20 cellular contexts compared by ENCODE assay signal in genomic region chr3:127182848-127183714, GRCh38. TPM values are rescaled to one million over a fixed set of nuclear protein-coding genes. Genes with fewer than 3 reads are reported as not detected.
DNase-seq lines count a peak whose midpoint lies in the region; ATAC-seq, FAIRE-seq and TF ChIP-seq lines count a peak whose summit lies in the region.
"Had no signal": no experiment of that assay in that cellular context is flagged by ENCODE, and none has a peak within 500 bp of the region (broad histone marks: within the 10 kb centered on the region; RNA-seq: fewer than 3 reads in every experiment).

No MANE protein-coding gene starts in this region.

- H3K36me3 ChIP-seq in NT2/D1 (ENCODE audit: insufficient read depth, insufficient read length, low read length) = no peaks in the 10 kb centered on the region
- H3K36me3 ChIP-seq in HepG2 (replicated peaks in 1 of 2; ENCODE audit: control insufficient read depth in 1 of 2, insufficient read depth in 2 of 2, low read length in 2 of 2) = no peaks in the 10 kb centered on the region
- no peaks in the 10 kb centered on the region for H3K36me3 ChIP-seq in upper lobe of right lung
- H3K36me3 ChIP-seq: heart left ventricle, Peyer's patch, uterus had no signal

- no TSS peak for BruUV-seq in HepG2 (replicated peaks; lab: Mats Ljungman, UMichigan)

- H3K9ac ChIP-seq in NT2/D1 (ENCODE audit: insufficient read length, low read depth) (peak overlapping the region; percentile 68), HepG2 (ENCODE audit: insufficient read depth, low read depth, low read length) (no peak overlapping the region)

- H4K20me1 ChIP-seq in HepG2 (ENCODE audit: insufficient read depth, low read length) = no peaks in the 10 kb centered on the region

- no peak overlapping the region for H3K27ac Mint-ChIP-seq in activated naive CD8-positive, alpha-beta T cell treated with anti-CD3 and anti-CD28 coated beads, Interleukin-2, amount 50 U/mL, for 24 hours
- no peak overlapping the region for H3K27ac Mint-ChIP-seq in activated naive CD8-positive, alpha-beta T cell treated with anti-CD3 and anti-CD28 coated beads for 36 hours
- no peak overlapping the region for H3K27ac Mint-ChIP-seq in nephron progenitor cell
- H3K27ac Mint-ChIP-seq: stimulated activated naive CD8-positive, alpha-beta T cell treated with anti-CD3 and anti-CD28 coated beads, Interleukin-15, Interleukin-2, amounts not matched to agents 100 ng/mL and 50 ng/mL, for 24 hours had no signal

- DNase-seq in activated naive CD8-positive, alpha-beta T cell treated with anti-CD3 and anti-CD28 coated beads, Interleukin-2, amount 50 U/mL, for 24 hours = no peak
- DNase-seq in activated naive CD8-positive, alpha-beta T cell treated with anti-CD3 and anti-CD28 coated beads for 36 hours = no peak
- DNase-seq in NT2/D1 (ENCODE audit: low read depth, low spot score) = no peak
- no peak for DNase-seq in HepG2 (ENCODE audit: low spot score)
- peak; percentile 52 for DNase-seq in upper lobe of right lung
- DNase-seq in nephron progenitor cell = no peak
- DNase-seq in activated CD4-positive, alpha-beta T cell treated with anti-CD3 and anti-CD28 coated beads, Interleukin-2, amount 50 U/mL, for 4 hours = no peak
- no peak for DNase-seq in frontal cortex (ENCODE audit: low spot score in 2 of 2)
- DNase-seq: kidney glomerular epithelial cell; MV-4-11; posterior cingulate gyrus; stimulated activated CD4-positive, alpha-beta T cell treated with anti-CD3 and anti-CD28 coated beads, Interleukin-12 subunit alpha, Interleukin-12 subunit beta, amount 100 ng/mL, for 4 hours; uterus had no signal

- CTCF ChIA-PET in HepG2 (lab: Yijun Ruan, JAX; ENCODE audit: low intra/inter-chr PET ratio, low total read pairs) = no interaction called here

- TF ChIP-seq RAD21 in HepG2 (CRISPR knock-in tag; IDR thresholded peaks at IDR 0.05) = no peak

- no peak overlapping the region for H3K4me2 ChIP-seq in HepG2 (ENCODE audit: low read depth, low read length)

- peaks cover 22% of the 10 kb centered on the region for H3K4me1 ChIP-seq in NT2/D1 (ENCODE audit: insufficient read depth, insufficient read length)
- no peaks in the 10 kb centered on the region for H3K4me1 ChIP-seq in HepG2 (ENCODE audit: insufficient read depth, low read length)
- H3K4me1 ChIP-seq in upper lobe of right lung = no peaks in the 10 kb centered on the region
- H3K4me1 ChIP-seq: heart left ventricle, Peyer's patch, uterus had no signal

- no peaks in the 10 kb centered on the region for H3K36me3 Mint-ChIP-seq in activated naive CD8-positive, alpha-beta T cell treated with anti-CD3 and anti-CD28 coated beads, Interleukin-2, amount 50 U/mL, for 24 hours (ENCODE audit: low read depth)
- no peaks in the 10 kb centered on the region for H3K36me3 Mint-ChIP-seq in activated naive CD8-positive, alpha-beta T cell treated with anti-CD3 and anti-CD28 coated beads for 36 hours
- no peaks in the 10 kb centered on the region for H3K36me3 Mint-ChIP-seq in nephron progenitor cell (ENCODE audit: low read depth)

- TF ChIP-seq POLR2A in HepG2 (IDR thresholded peaks at IDR 0.05; ENCODE audit: insufficient read depth in 1 of 2, low read depth in 2 of 2, low read length in 2 of 2) = no peak

- H3K79me2 ChIP-seq in HepG2 (ENCODE audit: insufficient read depth, low read length) = no peaks in the 10 kb centered on the region

- no peak for TF ChIP-seq CTCF in HepG2 (CRISPR knock-in tag; IDR thresholded peaks at IDR 0.05)
- TF ChIP-seq CTCF in upper lobe of right lung (IDR thresholded peaks at IDR 0.05) = no peak
- no peak for TF ChIP-seq CTCF in nephron progenitor cell (IDR thresholded peaks at IDR 0.05)

- WGBS in HepG2 (ENCODE audit: low lambda C conversion rate) = 5% methylated on average over 2 of the region's 8 CpGs

- H3K27me3 Mint-ChIP-seq in activated naive CD8-positive, alpha-beta T cell treated with anti-CD3 and anti-CD28 coated beads, Interleukin-2, amount 50 U/mL, for 24 hours = no peaks in the 10 kb centered on the region
- H3K27me3 Mint-ChIP-seq in activated naive CD8-positive, alpha-beta T cell treated with anti-CD3 and anti-CD28 coated beads for 36 hours = peaks cover 7% of the 10 kb centered on the region
- H3K27me3 Mint-ChIP-seq in nephron progenitor cell (ENCODE audit: low read depth, poor library complexity) = peaks cover 6% of the 10 kb centered on the region
- H3K27me3 Mint-ChIP-seq: stimulated activated naive CD8-positive, alpha-beta T cell treated with anti-CD3 and anti-CD28 coated beads, Interleukin-15, Interleukin-2, amounts not matched to agents 100 ng/mL and 50 ng/mL, for 24 hours had no signal

- no peak overlapping the region for H3K4me3 Mint-ChIP-seq in activated naive CD8-positive, alpha-beta T cell treated with anti-CD3 and anti-CD28 coated beads, Interleukin-2, amount 50 U/mL, for 24 hours
- H3K4me3 Mint-ChIP-seq in activated naive CD8-positive, alpha-beta T cell treated with anti-CD3 and anti-CD28 coated beads for 36 hours = no peak overlapping the region
- H3K4me3 Mint-ChIP-seq in nephron progenitor cell = no peak overlapping the region
- H3K4me3 Mint-ChIP-seq: stimulated activated naive CD8-positive, alpha-beta T cell treated with anti-CD3 and anti-CD28 coated beads, Interleukin-15, Interleukin-2, amounts not matched to agents 100 ng/mL and 50 ng/mL, for 24 hours had no signal

- H3K27ac ChIP-seq in HepG2 (ENCODE audit: extremely low read length, insufficient read depth, low read length) (no peak overlapping the region), upper lobe of right lung (no peak overlapping the region)
- H3K27ac ChIP-seq: heart left ventricle, Peyer's patch, uterus had no signal

- H3K9me3 ChIP-seq in NT2/D1 (ENCODE audit: insufficient read depth, low read length) (peaks cover 16% of the 10 kb centered on the region), HepG2 (ENCODE audit: low read length) (no peaks in the 10 kb centered on the region; the same call in 1 of the 2 replicates), upper lobe of right lung (no peaks in the 10 kb centered on the region)
- H3K9me3 ChIP-seq: Peyer's patch, uterus had no signal

- H3K27me3 ChIP-seq in NT2/D1 (ENCODE audit: insufficient read depth, insufficient read length) = no peaks in the 10 kb centered on the region
- no peaks in the 10 kb centered on the region for H3K27me3 ChIP-seq in HepG2 (ENCODE audit: control insufficient read depth in 1 of 2, insufficient read depth in 2 of 2, low read length in 2 of 2)
- no peaks in the 10 kb centered on the region for H3K27me3 ChIP-seq in upper lobe of right lung
- H3K27me3 ChIP-seq: heart left ventricle, Peyer's patch, uterus had no signal

- H2AFZ ChIP-seq in HepG2 (ENCODE audit: low read length) = no peak overlapping the region

- peak overlapping the region; percentile 24 for H3K4me3 ChIP-seq in NT2/D1 (ENCODE audit: insufficient read length, low read depth)
- no peak overlapping the region for H3K4me3 ChIP-seq in HepG2 (replicated peaks in 1 of 3; ENCODE audit: insufficient read depth in 1 of 3, low read depth in 2 of 3, low read length in 3 of 3)
- H3K4me3 ChIP-seq in upper lobe of right lung = no peak overlapping the region
- H3K4me3 ChIP-seq: heart left ventricle, Peyer's patch, uterus had no signal

- no peaks in the 10 kb centered on the region for H3K4me1 Mint-ChIP-seq in activated naive CD8-positive, alpha-beta T cell treated with anti-CD3 and anti-CD28 coated beads, Interleukin-2, amount 50 U/mL, for 24 hours
- no peaks in the 10 kb centered on the region for H3K4me1 Mint-ChIP-seq in activated naive CD8-positive, alpha-beta T cell treated with anti-CD3 and anti-CD28 coated beads for 36 hours
- H3K4me1 Mint-ChIP-seq in nephron progenitor cell = peaks cover 29% of the 10 kb centered on the region

- POLR2A ChIA-PET in HepG2 (lab: Yijun Ruan, JAX) = no interaction called here

- TF ChIP-seq EP300 in HepG2 (IDR thresholded peaks at IDR 0.05; ENCODE audit: low read depth in 2 of 2, low read length in 2 of 2) (no peak), HepG2 (CRISPR knock-in tag; IDR thresholded peaks at IDR 0.05; ENCODE audit: borderline replicate concordance) (no peak)

- FAIRE-seq in HepG2 (lab: Jason Lieb, UNC) = no peak
- no peak for FAIRE-seq in frontal cortex (lab: Jason Lieb, UNC)
- FAIRE-seq: D721Med had no signal

- intact Hi-C loops in HepG2 (cut with micrococcal nuclease; ENCODE audit: unreplicated experiment) (no loop called here), upper lobe of right lung (cut with DNase I) (no loop called here)

- ATAC-seq in activated naive CD8-positive, alpha-beta T cell treated with anti-CD3 and anti-CD28 coated beads, Interleukin-2, amount 50 U/mL, for 24 hours = peak; percentile 7
- ATAC-seq in HepG2 = peak; percentile 74
- ATAC-seq in upper lobe of right lung = peak; percentile 30

- in situ Hi-C loops in HepG2 (cut with HindIII; ENCODE audit: extremely low pct_ligation_motif_present, low pct_unique_long_range_greater_than_20kb) = no loop called here

- H3K9me3 Mint-ChIP-seq in activated naive CD8-positive, alpha-beta T cell treated with anti-CD3 and anti-CD28 coated beads, Interleukin-2, amount 50 U/mL, for 24 hours = no peaks in the 10 kb centered on the region
- peaks cover 4% of the 10 kb centered on the region for H3K9me3 Mint-ChIP-seq in activated naive CD8-positive, alpha-beta T cell treated with anti-CD3 and anti-CD28 coated beads for 36 hours
- peaks cover 27% of the 10 kb centered on the region for H3K9me3 Mint-ChIP-seq in nephron progenitor cell
- H3K9me3 Mint-ChIP-seq: stimulated activated naive CD8-positive, alpha-beta T cell treated with anti-CD3 and anti-CD28 coated beads, Interleukin-15, Interleukin-2, amounts not matched to agents 100 ng/mL and 50 ng/mL, for 24 hours had no signal

RNA-seq across cellular contexts. Expression of gene PRR23E, which starts 9.8 kb away (rescaled TPM):
- not detected for total RNA-seq in activated naive CD8-positive, alpha-beta T cell treated with anti-CD3 and anti-CD28 coated beads for 36 hours
- not detected in 2 replicates for total RNA-seq in HepG2 (2016; rRNA removed; fragmentation: Illumina TruSeq; extraction: Trizol)
- not detected in 2 replicates for total RNA-seq in HepG2 (2016; cell fraction: cytosol; rRNA removed; fragmentation: Illumina TruSeq; extraction: Trizol; ENCODE audit: low read depth)
- not detected in 2 replicates for total RNA-seq in HepG2 (2016; cell fraction: insoluble cytoplasmic fraction; rRNA removed; fragmentation: Illumina TruSeq; extraction: Trizol)
- total RNA-seq in HepG2 (2016; cell fraction: membrane; rRNA removed; fragmentation: Illumina TruSeq; extraction: Trizol) = not detected in 2 replicates
- total RNA-seq in HepG2 (2016; cell fraction: nucleus; rRNA removed; fragmentation: Illumina TruSeq; extraction: Trizol) = not detected in 2 replicates
- not detected in 2 replicates for polyA plus RNA-seq in HepG2 (2011; rRNA removed)
- not detected in 2 replicates for polyA plus RNA-seq in HepG2 (2011; cell fraction: cytosol; rRNA removed)
- not detected in 2 replicates for polyA plus RNA-seq in HepG2 (2011; cell fraction: nucleus; rRNA removed)
- not detected in 2 replicates for polyA plus RNA-seq in HepG2 (2012)
- not detected in 2 replicates for polyA plus RNA-seq in HepG2 (2016; cell fraction: cytosol; fragmentation: Illumina TruSeq; extraction: Trizol; ENCODE audit: low read depth)
- not detected in 2 replicates for polyA plus RNA-seq in HepG2 (2016; cell fraction: insoluble cytoplasmic fraction; fragmentation: Illumina TruSeq; extraction: Trizol; ENCODE audit: low read depth)
- polyA plus RNA-seq in HepG2 (2016; cell fraction: membrane; fragmentation: Illumina TruSeq; extraction: Trizol; ENCODE audit: low read depth) = not detected in 2 replicates
- polyA plus RNA-seq in HepG2 (2016; cell fraction: nucleus; fragmentation: Illumina TruSeq; extraction: Trizol; ENCODE audit: insufficient read depth, low read depth) = not detected in 2 replicates
- polyA minus RNA-seq in HepG2 (2011; rRNA and poly(A)+ RNA removed; ENCODE audit: low replicate concordance) = not detected in 2 replicates
- not detected in 2 replicates for polyA minus RNA-seq in HepG2 (2011; cell fraction: cytosol; rRNA and poly(A)+ RNA removed)
- polyA minus RNA-seq in HepG2 (2011; cell fraction: nucleus; rRNA and poly(A)+ RNA removed) = not detected in 2 replicates
- total RNA-seq in upper lobe of right lung = not detected
- total RNA-seq in frontal cortex = not detected
- total RNA-seq: dermis microvascular lymphatic vessel endothelial cell, esophagus mucosa, heart left ventricle, NCI-H460, Peyer's patch, uterus had no signal
- polyA plus RNA-seq: heart left ventricle had no signal

Comparison
In these comparisons a context has a peak if more than half of its experiments do, and no peak if none do; other contexts are left out.
1. ATAC-seq: peak in every context shown above with its lines; median percentile 74 in HepG2; 30 in upper lobe of right lung; 7 in activated naive CD8-positive, alpha-beta T cell treated with anti-CD3 and anti-CD28 coated beads, Interleukin-2, amount 50 U/mL, for 24 hours.